Comparison of ENCODE assay signal across 1 cellular context in the genomic region with DNA sequence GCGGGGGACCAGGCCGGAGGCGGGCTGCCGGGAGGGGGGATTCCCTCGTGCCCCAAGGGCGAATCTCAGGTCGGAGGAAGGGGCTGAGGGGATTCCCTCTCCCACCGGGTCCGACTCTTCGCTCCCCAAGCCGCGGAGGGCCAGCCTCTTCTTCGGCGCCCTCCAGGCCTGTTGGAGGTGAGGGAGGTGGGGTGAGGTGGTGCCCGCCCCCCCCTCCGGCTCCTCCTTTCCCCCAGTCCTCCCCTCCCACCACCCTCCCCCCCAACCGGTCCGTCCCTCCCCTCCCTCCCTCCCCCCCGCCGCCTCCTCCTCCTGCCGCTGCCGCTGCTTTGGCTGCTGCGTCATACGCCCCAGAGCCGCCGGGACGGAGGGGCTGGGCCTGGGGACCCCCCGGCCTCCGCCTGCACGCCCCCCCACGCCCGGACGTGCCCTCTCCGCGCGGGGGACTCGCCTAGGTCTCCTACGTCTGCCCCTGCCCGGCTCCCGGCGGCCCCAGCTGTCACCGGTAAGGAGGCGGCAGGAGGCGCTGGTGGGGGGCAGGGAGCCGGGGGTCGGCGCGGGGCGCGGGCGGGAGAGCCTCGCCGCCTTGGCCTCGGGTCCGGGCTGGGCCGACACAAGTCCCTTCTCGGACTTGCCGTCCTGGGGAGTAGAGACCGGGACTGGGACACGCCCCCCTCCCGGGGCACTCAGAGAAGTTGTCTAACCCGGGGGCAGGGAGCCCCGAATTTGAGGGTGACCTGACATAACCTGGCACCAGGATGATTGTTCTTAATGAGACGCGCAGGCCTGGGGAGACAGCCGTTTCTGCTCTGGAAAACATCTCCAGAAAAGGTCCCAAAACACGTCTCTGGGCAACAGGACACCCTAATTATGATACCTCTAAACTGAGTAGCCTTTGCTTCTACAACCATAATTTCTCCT.
TF ChIP-seq lines count a peak whose summit lies in the region.

PHF1 (plus strand) TSS at position 304 of the 921 bp plus-strand sequence. CDS start 1,250 bp downstream, outside the sequence.

TF ChIP-seq in K562, 482 proteins besides CTCF, POLR2A, EP300 and RAD21 (continued from another document and continues in another):
- TF ChIP-seq, protein P1, sequence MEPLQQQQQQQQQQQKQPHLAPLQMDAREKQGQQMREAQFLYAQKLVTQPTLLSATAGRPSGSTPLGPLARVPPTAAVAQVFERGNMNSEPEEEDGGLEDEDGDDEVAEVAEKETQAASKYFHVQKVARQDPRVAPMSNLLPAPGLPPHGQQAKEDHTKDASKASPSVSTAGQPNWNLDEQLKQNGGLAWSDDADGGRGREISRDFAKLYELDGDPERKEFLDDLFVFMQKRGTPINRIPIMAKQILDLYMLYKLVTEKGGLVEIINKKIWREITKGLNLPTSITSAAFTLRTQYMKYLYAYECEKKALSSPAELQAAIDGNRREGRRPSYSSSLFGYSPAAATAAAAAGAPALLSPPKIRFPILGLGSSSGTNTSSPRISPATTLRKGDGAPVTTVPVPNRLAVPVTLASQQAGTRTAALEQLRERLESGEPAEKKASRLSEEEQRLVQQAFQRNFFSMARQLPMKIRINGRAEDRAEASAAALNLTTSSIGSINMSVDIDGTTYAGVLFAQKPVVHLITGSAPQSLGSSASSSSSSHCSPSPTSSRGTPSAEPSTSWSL (CRISPR knock-in tag; IDR thresholded peaks at IDR 0.05; ENCODE audit: borderline replicate concordance), result no peak
- peak; percentile 87 to 95 for TF ChIP-seq MAZ (CRISPR knock-in tag; conservative IDR thresholded peaks at IDR 0.05 in 1 of 2, IDR thresholded peaks at IDR 0.05 in 1 of 2)
- no peak for TF ChIP-seq DLX4 (CRISPR knock-in tag; IDR thresholded peaks at IDR 0.05)
- TF ChIP-seq PHF21A (IDR thresholded peaks at IDR 0.05; ENCODE audit: borderline replicate concordance, low read depth), result no peak
- TF ChIP-seq TGIF2 (CRISPR knock-in tag; IDR thresholded peaks at IDR 0.05), result peak; percentile 50; the same call in 1 of the 2 replicates
- TF ChIP-seq ATF6 (CRISPR knock-in tag; IDR thresholded peaks at IDR 0.05), result 0 out of 2 replicates have a peak, but pooled peaks have one; percentile 13
- TF ChIP-seq RBBP5 (IDR thresholded peaks at IDR 0.05; ENCODE audit: borderline replicate concordance, insufficient read depth, low read length, poor library complexity, severe bottlenecking), result peak; percentile 15
- 0 out of 2 replicates have a peak, but pooled peaks have one; percentile 6 for TF ChIP-seq L3MBTL2 (IDR thresholded peaks at IDR 0.05)
- TF ChIP-seq, protein P2, sequence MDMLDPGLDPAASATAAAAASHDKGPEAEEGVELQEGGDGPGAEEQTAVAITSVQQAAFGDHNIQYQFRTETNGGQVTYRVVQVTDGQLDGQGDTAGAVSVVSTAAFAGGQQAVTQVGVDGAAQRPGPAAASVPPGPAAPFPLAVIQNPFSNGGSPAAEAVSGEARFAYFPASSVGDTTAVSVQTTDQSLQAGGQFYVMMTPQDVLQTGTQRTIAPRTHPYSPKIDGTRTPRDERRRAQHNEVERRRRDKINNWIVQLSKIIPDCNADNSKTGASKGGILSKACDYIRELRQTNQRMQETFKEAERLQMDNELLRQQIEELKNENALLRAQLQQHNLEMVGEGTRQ (CRISPR knock-in tag; IDR thresholded peaks at IDR 0.05), result no peak
- peak; percentile 65 for TF ChIP-seq FIP1L1 (IDR thresholded peaks at IDR 0.05; ENCODE audit: low read depth, low read length, poor library complexity, severe bottlenecking)
- 0 out of 2 replicates have a peak, but pooled peaks have one; percentile 29 for TF ChIP-seq MTA3 (IDR thresholded peaks at IDR 0.05; ENCODE audit: borderline replicate concordance)
- TF ChIP-seq ZNF707 (CRISPR knock-in tag; conservative IDR thresholded peaks at IDR 0.05), result no peak
- TF ChIP-seq CCNT2 (IDR thresholded peaks at IDR 0.05; ENCODE audit: borderline replicate concordance, extremely low read depth, insufficient read length, low read depth, low read length), result peak; percentile 32
- peak; percentile 77; the same call in 1 of the 2 replicates for TF ChIP-seq GATAD2B (IDR thresholded peaks at IDR 0.05; ENCODE audit: borderline replicate concordance)
- TF ChIP-seq PYGO2 (tag; IDR thresholded peaks at IDR 0.05), result no peak
- no peak for TF ChIP-seq NR2F6 (CRISPR knock-in tag; IDR thresholded peaks at IDR 0.05)
- no peak for TF ChIP-seq POLR2H (tag; IDR thresholded peaks at IDR 0.05; ENCODE audit: low read depth)
- TF ChIP-seq GABPA (tag; conservative IDR thresholded peaks at IDR 0.05; ENCODE audit: low read depth), result peak; percentile 58
- peak; percentile 35 for TF ChIP-seq TAF1 (IDR thresholded peaks at IDR 0.05; ENCODE audit: control insufficient read depth, extremely low read depth, insufficient read depth, low read length, severe bottlenecking)
- TF ChIP-seq ELK1 (CRISPR knock-in tag; IDR thresholded peaks at IDR 0.05), result no peak
- TF ChIP-seq OTX1 (CRISPR knock-in tag; IDR thresholded peaks at IDR 0.05), result 0 out of 2 replicates have a peak, but pooled peaks have one; percentile 5
- TF ChIP-seq KLF6 (CRISPR knock-in tag; IDR thresholded peaks at IDR 0.05; ENCODE audit: borderline replicate concordance), result 0 out of 2 replicates have a peak, but pooled peaks have one; percentile 38
- peak; percentile 53; the same call in 1 of the 2 replicates for TF ChIP-seq ZNF444 (CRISPR knock-in tag; IDR thresholded peaks at IDR 0.05)
- TF ChIP-seq ELF4 (CRISPR knock-in tag; IDR thresholded peaks at IDR 0.05), result no peak
- peak; percentile 36; the same call in 1 of the 2 replicates for TF ChIP-seq DPF2 (IDR thresholded peaks at IDR 0.05)
- TF ChIP-seq NR1H2 (CRISPR knock-in tag; IDR thresholded peaks at IDR 0.05), result no peak
- TF ChIP-seq HIVEP1 (CRISPR knock-in tag; IDR thresholded peaks at IDR 0.05), result peak; percentile 61; the same call in 1 of the 2 replicates
- TF ChIP-seq NONO (IDR thresholded peaks at IDR 0.05; ENCODE audit: low read depth in 2 of 2, low read length in 1 of 2), result peak in 1 of 2 experiments; percentile 49; a peak in 2 of 4 replicates
- TF ChIP-seq, protein P3, sequence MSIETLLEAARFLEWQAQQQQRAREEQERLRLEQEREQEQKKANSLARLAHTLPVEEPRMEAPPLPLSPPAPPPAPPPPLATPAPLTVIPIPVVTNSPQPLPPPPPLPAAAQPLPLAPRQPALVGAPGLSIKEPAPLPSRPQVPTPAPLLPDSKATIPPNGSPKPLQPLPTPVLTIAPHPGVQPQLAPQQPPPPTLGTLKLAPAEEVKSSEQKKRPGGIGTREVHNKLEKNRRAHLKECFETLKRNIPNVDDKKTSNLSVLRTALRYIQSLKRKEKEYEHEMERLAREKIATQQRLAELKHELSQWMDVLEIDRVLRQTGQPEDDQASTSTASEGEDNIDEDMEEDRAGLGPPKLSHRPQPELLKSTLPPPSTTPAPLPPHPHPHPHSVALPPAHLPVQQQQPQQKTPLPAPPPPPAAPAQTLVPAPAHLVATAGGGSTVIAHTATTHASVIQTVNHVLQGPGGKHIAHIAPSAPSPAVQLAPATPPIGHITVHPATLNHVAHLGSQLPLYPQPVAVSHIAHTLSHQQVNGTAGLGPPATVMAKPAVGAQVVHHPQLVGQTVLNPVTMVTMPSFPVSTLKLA (conservative IDR thresholded peaks at IDR 0.05), result peak in 1 of 2 experiments; percentile 74; a peak in 2 of 4 replicates
- peak; percentile 98 for TF ChIP-seq PCBP1 (IDR thresholded peaks at IDR 0.05; ENCODE audit: low read depth, low read length, poor library complexity, severe bottlenecking)
- TF ChIP-seq ZC3H4 (CRISPR knock-in tag; IDR thresholded peaks at IDR 0.05; ENCODE audit: borderline replicate concordance), result peak; percentile 35; the same call in 1 of the 2 replicates
- TF ChIP-seq RBFOX2 (IDR thresholded peaks at IDR 0.05; ENCODE audit: low read depth, low read length), result peak; percentile 58; the same call in 1 of the 2 replicates
- TF ChIP-seq SIN3A (IDR thresholded peaks at IDR 0.05; ENCODE audit: borderline replicate concordance in 2 of 2, control insufficient read depth in 1 of 2, low read depth in 2 of 2, low read length in 2 of 2), result peak; percentile 79 to 90
- 0 out of 2 replicates have a peak, but pooled peaks have one; percentile 18 for TF ChIP-seq RNF2 (IDR thresholded peaks at IDR 0.05)
- peak; percentile 59 for TF ChIP-seq ETV1 (tag; conservative IDR thresholded peaks at IDR 0.05; ENCODE audit: low read depth)
- TF ChIP-seq EGR1 (conservative IDR thresholded peaks at IDR 0.05), result peak; percentile 63
- peak in 1 of 2 experiments; percentile 74; a peak in 2 of 4 replicates for TF ChIP-seq HDAC1 (IDR thresholded peaks at IDR 0.05)
- TF ChIP-seq ZNF764 (CRISPR knock-in tag; IDR thresholded peaks at IDR 0.05; ENCODE audit: low read depth), result no peak
- TF ChIP-seq NKRF (IDR thresholded peaks at IDR 0.05; ENCODE audit: borderline replicate concordance), result 0 out of 2 replicates have a peak, but pooled peaks have one; percentile 25
- TF ChIP-seq ZNF507 (tag; conservative IDR thresholded peaks at IDR 0.05), result no peak
- TF ChIP-seq DNMT1 (IDR thresholded peaks at IDR 0.05), result no peak
- TF ChIP-seq KDM5B (IDR thresholded peaks at IDR 0.05; ENCODE audit: insufficient replicate concordance, low read depth, low read length), result peak; percentile 61
- TF ChIP-seq, protein P4, sequence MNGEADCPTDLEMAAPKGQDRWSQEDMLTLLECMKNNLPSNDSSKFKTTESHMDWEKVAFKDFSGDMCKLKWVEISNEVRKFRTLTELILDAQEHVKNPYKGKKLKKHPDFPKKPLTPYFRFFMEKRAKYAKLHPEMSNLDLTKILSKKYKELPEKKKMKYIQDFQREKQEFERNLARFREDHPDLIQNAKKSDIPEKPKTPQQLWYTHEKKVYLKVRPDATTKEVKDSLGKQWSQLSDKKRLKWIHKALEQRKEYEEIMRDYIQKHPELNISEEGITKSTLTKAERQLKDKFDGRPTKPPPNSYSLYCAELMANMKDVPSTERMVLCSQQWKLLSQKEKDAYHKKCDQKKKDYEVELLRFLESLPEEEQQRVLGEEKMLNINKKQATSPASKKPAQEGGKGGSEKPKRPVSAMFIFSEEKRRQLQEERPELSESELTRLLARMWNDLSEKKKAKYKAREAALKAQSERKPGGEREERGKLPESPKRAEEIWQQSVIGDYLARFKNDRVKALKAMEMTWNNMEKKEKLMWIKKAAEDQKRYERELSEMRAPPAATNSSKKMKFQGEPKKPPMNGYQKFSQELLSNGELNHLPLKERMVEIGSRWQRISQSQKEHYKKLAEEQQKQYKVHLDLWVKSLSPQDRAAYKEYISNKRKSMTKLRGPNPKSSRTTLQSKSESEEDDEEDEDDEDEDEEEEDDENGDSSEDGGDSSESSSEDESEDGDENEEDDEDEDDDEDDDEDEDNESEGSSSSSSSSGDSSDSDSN (IDR thresholded peaks at IDR 0.05; ENCODE audit: borderline replicate concordance in 1 of 2, low read depth in 2 of 2, low read length in 2 of 2), result no peak
- TF ChIP-seq KLF13 (tag; IDR thresholded peaks at IDR 0.05; ENCODE audit: borderline replicate concordance, low read depth), result peak; percentile 85
- 0 out of 2 replicates have a peak, but pooled peaks have one; percentile 31 for TF ChIP-seq CREB1 (IDR thresholded peaks at IDR 0.05)
- TF ChIP-seq CREB1 (CRISPR knock-in tag; IDR thresholded peaks at IDR 0.05), result 0 out of 2 replicates have a peak, but pooled peaks have one; percentile 5
- TF ChIP-seq XRCC4 (IDR thresholded peaks at IDR 0.05; ENCODE audit: extremely low read depth, insufficient read depth, insufficient read length), result no peak
- peak; percentile 22 for TF ChIP-seq SMAD1 (IDR thresholded peaks at IDR 0.05; ENCODE audit: low read depth, low read length, partially characterized antibody)
- 0 out of 2 replicates have a peak, but pooled peaks have one; percentile 43 for TF ChIP-seq ZNF766 (CRISPR knock-in tag; conservative IDR thresholded peaks at IDR 0.05)
- peak; percentile 46; the same call in 1 of the 2 replicates for TF ChIP-seq RB1 (IDR thresholded peaks at IDR 0.05; ENCODE audit: low read depth)
- peak; percentile 72 for TF ChIP-seq SAP30 (IDR thresholded peaks at IDR 0.05; ENCODE audit: borderline replicate concordance, insufficient read depth, low read depth, low read length, poor library complexity, severe bottlenecking)
- peak; percentile 96 for TF ChIP-seq ZBTB7A (IDR thresholded peaks at IDR 0.05; ENCODE audit: borderline replicate concordance, control insufficient read depth, low read depth, low read length)
- TF ChIP-seq GATAD2A (IDR thresholded peaks at IDR 0.05), result peak; percentile 50; the same call in 1 of the 2 replicates
